In the genomic region with DNA sequence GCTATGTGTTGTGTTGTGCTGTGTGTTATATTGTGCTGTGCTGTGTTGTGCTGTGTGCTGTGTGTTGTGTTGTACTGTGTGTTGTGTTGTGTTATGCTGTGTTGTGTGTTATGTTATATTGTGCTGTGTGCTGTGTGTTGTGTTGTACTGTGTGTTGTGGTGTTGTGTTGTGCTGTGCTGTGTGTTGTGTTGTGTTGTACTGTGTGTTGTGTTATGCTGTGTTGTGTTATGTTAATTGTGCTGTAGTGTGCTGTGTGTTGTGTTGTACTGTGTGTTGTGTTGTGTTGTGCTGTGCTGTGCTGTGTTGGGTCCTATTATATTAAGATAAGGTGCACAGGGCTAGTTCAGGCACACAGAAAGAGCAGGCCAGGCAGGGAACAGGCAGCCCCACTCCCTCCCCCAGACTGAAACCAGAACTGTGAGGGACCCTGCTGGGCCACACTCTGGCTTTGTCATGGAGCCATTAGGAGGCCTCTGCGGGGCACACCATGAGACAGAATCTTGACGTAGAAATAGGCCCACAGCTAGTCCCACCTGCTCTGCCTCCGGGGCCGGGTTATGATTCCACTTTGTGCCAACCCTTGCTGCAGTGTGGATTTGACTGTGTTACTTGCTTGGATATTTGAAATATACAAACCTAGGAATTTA, we compare ENCODE assay signal across 27 cellular contexts. TPM values are rescaled to one million over a fixed set of nuclear protein-coding genes. Genes with fewer than 3 reads are reported as not detected.
DNase-seq lines count a peak whose midpoint lies in the region; ATAC-seq, FAIRE-seq and TF ChIP-seq lines count a peak whose summit lies in the region.
"Had no signal": no experiment of that assay in that cellular context is flagged by ENCODE, and none has a peak within 500 bp of the region (broad histone marks: within the 10 kb centered on the region; RNA-seq: fewer than 3 reads in every experiment).

No MANE protein-coding gene starts in this region.

- H4K20me1 ChIP-seq in astrocyte (ENCODE audit: insufficient read depth, low read length) = no peaks in the 10 kb centered on the region

- H3K9ac ChIP-seq in HUES64 (ENCODE audit: low read depth, low read length) (no peak overlapping the region), astrocyte (ENCODE audit: low read length) (no peak overlapping the region)

- peaks cover 31% of the 10 kb centered on the region for H3K9me3 Mint-ChIP-seq in astrocyte (ENCODE audit: unreplicated experiment)

- peaks cover 6% of the 10 kb centered on the region; the same call in 1 of the 2 replicates for H3K9me3 ChIP-seq in HUES64 (ENCODE audit: insufficient read depth, low read depth, low read length)
- H3K9me3 ChIP-seq in astrocyte (ENCODE audit: insufficient read depth, low read depth, low read length) = no peaks in the 10 kb centered on the region

- H3K4me2 ChIP-seq in astrocyte (ENCODE audit: low read length) = no peak overlapping the region

- no peak overlapping the region for H3K4me3 Mint-ChIP-seq in astrocyte (ENCODE audit: unreplicated experiment)
- H3K4me3 Mint-ChIP-seq: activated CD8-positive, alpha-beta T cell treated with anti-CD3 and anti-CD28 coated beads for 36 hours; activated naive CD8-positive, alpha-beta T cell treated with anti-CD3 and anti-CD28 coated beads for 36 hours; CD4-positive, alpha-beta T cell; stimulated activated naive CD8-positive, alpha-beta T cell treated with anti-CD3 and anti-CD28 coated beads, Interleukin-15, amount 100 ng/mL, for 72 hours had no signal

- H2AFZ ChIP-seq in astrocyte (ENCODE audit: low read depth, low read length) = no peak overlapping the region

- peaks cover 54% of the 10 kb centered on the region for H3K27me3 ChIP-seq in HUES64 (ENCODE audit: insufficient read depth, low read length)
- H3K27me3 ChIP-seq in astrocyte (ENCODE audit: insufficient read depth, low read length) = peaks cover 19% of the 10 kb centered on the region
- H3K27me3 ChIP-seq: ascending aorta had no signal

- peak; percentile 74 for FAIRE-seq in astrocyte (lab: Jason Lieb, UNC)

- no peaks in the 10 kb centered on the region for H3K36me3 ChIP-seq in HUES64 (ENCODE audit: insufficient read depth, low read length)
- H3K36me3 ChIP-seq in astrocyte (ENCODE audit: insufficient read depth, low read length) = no peaks in the 10 kb centered on the region
- H3K36me3 ChIP-seq: ascending aorta, tibial artery had no signal

- H3K4me1 ChIP-seq in HUES64 (ENCODE audit: insufficient read depth, low read length) = peaks cover 19% of the 10 kb centered on the region
- H3K4me1 ChIP-seq in astrocyte (ENCODE audit: insufficient read depth, low read length) = no peaks in the 10 kb centered on the region
- H3K4me1 ChIP-seq: ascending aorta, tibial artery had no signal

- H3K27ac ChIP-seq in HUES64 (ENCODE audit: low read depth, low read length) (peak overlapping the region; percentile 42; the same call in 1 of the 2 replicates), astrocyte (ENCODE audit: low read depth, low read length) (no peak overlapping the region), temporal lobe (ENCODE audit: low read depth, low read length) (peak overlapping the region; percentile 22)
- H3K27ac ChIP-seq: ascending aorta, tibial artery had no signal

- peaks cover 44% of the 10 kb centered on the region for H3K27me3 Mint-ChIP-seq in astrocyte (ENCODE audit: low read depth, unreplicated experiment)

- H3K4me1 Mint-ChIP-seq in astrocyte (ENCODE audit: low read depth, unreplicated experiment) = peaks cover 5% of the 10 kb centered on the region
- H3K4me1 Mint-ChIP-seq: activated naive CD8-positive, alpha-beta T cell treated with anti-CD3 and anti-CD28 coated beads for 36 hours had no signal

- H3K4me3 ChIP-seq in HUES64 (ENCODE audit: low read length) (no peak overlapping the region), astrocyte (ENCODE audit: insufficient read depth, low read depth, low read length) (no peak overlapping the region)
- H3K4me3 ChIP-seq: ascending aorta, tibial artery had no signal

- DNase-seq in NCI-H1417 (lab: John Stamatoyannopoulos, UW) (peak in 2 of 3 experiments; percentile 43 to 80), NCI-H1417 treated with DMSO at 0.1 percent for 48 hours (lab: John Stamatoyannopoulos, UW) (no peak), astrocyte (ENCODE audit: low read depth) (no peak), hepatic stellate cell (ENCODE audit: low spot score) (no peak), MV-4-11 (lab: John Stamatoyannopoulos, UW) (no peak)
- DNase-seq: 8988T; activated CD8-positive, alpha-beta T cell treated with anti-CD3 and anti-CD28 coated beads for 36 hours; activated naive CD8-positive, alpha-beta T cell treated with anti-CD3 and anti-CD28 coated beads for 36 hours; CD4-positive, alpha-beta T cell; central memory CD4-positive, alpha-beta T cell; dermis blood vessel endothelial cell; DMS 273 treated with DMSO at 0.1 percent for 48 hours; NK-92 treated with Interleukin-12 subunit alpha and Interleukin-12 subunit beta, amount 100 ng/mL, for 24 hours; posterior cingulate gyrus; SHP77 treated with DMSO at 0.1 percent for 48 hours; stimulated activated naive CD8-positive, alpha-beta T cell treated with anti-CD3 and anti-CD28 coated beads, Interleukin-15, amount 100 ng/mL, for 72 hours; SW 1271 had no signal

- WGBS in HUES64 = 7% methylated on average over 4 of the region's 4 CpGs

- no peak for TF ChIP-seq CTCF in astrocyte (IDR thresholded peaks at IDR 0.05; ENCODE audit: insufficient read depth, low read depth, low read length)

- H3K36me3 Mint-ChIP-seq in astrocyte (ENCODE audit: low read depth, unreplicated experiment) = peaks cover 2% of the 10 kb centered on the region

- no peak overlapping the region for H3K27ac Mint-ChIP-seq in astrocyte (ENCODE audit: unreplicated experiment)
- H3K27ac Mint-ChIP-seq: activated CD8-positive, alpha-beta T cell treated with anti-CD3 and anti-CD28 coated beads for 36 hours; activated naive CD8-positive, alpha-beta T cell treated with anti-CD3 and anti-CD28 coated beads for 36 hours; CD4-positive, alpha-beta T cell; stimulated activated naive CD8-positive, alpha-beta T cell treated with anti-CD3 and anti-CD28 coated beads, Interleukin-15, amount 100 ng/mL, for 72 hours had no signal

- no peak for ATAC-seq in HG03095 (IDR thresholded peaks at IDR 0.05; ENCODE audit: unreplicated experiment)
- ATAC-seq: activated CD8-positive, alpha-beta T cell treated with anti-CD3 and anti-CD28 coated beads for 36 hours; Panc1; sciatic nerve; stimulated activated naive CD8-positive, alpha-beta T cell treated with anti-CD3 and anti-CD28 coated beads, Interleukin-15, amount 100 ng/mL, for 72 hours had no signal

- no peaks in the 10 kb centered on the region for H3K79me2 ChIP-seq in astrocyte (ENCODE audit: insufficient read depth, low read length)

RNA-seq across cellular contexts. Expression of gene SOX1, which starts 12.1 kb away (rescaled TPM):
- polyA plus RNA-seq in HUES64 (2013, experiment 1 of 2) = 6.5 TPM
- polyA plus RNA-seq in HUES64 (2013, experiment 2 of 2) = 11.5 TPM
- total RNA-seq in astrocyte (not detected in 2 replicates), temporal lobe (13.0 TPM)
- total RNA-seq: activated CD8-positive, alpha-beta T cell treated with anti-CD3 and anti-CD28 coated beads for 36 hours; activated naive CD8-positive, alpha-beta T cell treated with anti-CD3 and anti-CD28 coated beads for 36 hours; ascending aorta; CD4-positive, alpha-beta T cell; dermis blood vessel endothelial cell; fibroblast of lung; glomerular endothelial cell; lung microvascular endothelial cell; sciatic nerve had no signal
- polyA plus RNA-seq: fibroblast of lung had no signal

Comparison
In these comparisons a context has a peak if more than half of its experiments do, and no peak if none do; other contexts are left out.
1. DNase-seq: peak in NCI-H1417 (2 of 3); none in NCI-H1417 treated with DMSO at 0.1 percent for 48 hours (single experiment), astrocyte (single experiment), hepatic stellate cell (single experiment) and MV-4-11 (single experiment).
2. RNA of gene SOX1, which starts 12.1 kb away (total RNA-seq): 13.0 TPM in temporal lobe (single experiment); not detected in astrocyte; every median in the first group is over 10 times any median in the second.